Comparison of ENCODE assay signal across 1 cellular context in the genomic region with DNA sequence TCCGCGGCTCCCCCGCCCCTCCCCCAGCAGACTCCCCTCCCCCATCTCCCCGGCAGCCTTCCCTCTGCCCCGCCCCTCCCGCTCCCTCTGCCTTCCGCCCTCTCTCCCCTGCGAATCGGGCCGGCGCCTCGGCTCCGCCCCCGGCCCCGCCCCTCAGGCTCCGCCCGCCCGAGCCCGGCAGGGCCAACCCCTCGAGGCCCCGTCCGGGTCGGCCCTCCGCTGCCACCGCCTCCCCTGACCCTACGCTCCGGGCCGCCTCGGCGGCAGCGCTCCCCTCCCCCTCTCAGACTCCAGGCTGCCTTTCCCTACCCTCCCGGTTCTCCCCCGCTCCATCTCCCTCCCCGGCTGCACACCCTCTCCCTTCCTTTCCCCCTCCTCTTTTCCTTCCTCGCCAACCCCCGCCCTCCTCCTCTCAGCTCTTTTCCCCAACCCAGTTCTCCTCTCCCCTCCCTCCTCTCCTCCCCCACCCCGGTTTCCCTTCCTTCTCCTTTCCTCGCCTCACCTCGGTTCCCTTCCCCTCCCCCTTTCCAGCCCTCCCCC.
TF ChIP-seq lines count a peak whose summit lies in the region.

No MANE protein-coding gene starts in this region.

TF ChIP-seq in HEK293, 187 proteins besides CTCF, POLR2A, EP300 and RAD21 (continued from another document):
- TF ChIP-seq ZNF133 (tag by site-specific recombination; IDR thresholded peaks at IDR 0.05): no peak
- no peak for TF ChIP-seq ZNF138 (tag by site-specific recombination; IDR thresholded peaks at IDR 0.05; ENCODE audit: borderline replicate concordance)
- TF ChIP-seq ZBTB7A (tag by site-specific recombination; IDR thresholded peaks at IDR 0.05; ENCODE audit: low read depth): no peak
- peak; percentile 69; the same call in 1 of the 2 replicates for TF ChIP-seq ZXDB (tag by site-specific recombination; IDR thresholded peaks at IDR 0.05)
- no peak for TF ChIP-seq ZNF548 (tag by site-specific recombination; IDR thresholded peaks at IDR 0.05)
- no peak for TF ChIP-seq ZNF521 (tag by site-specific recombination; IDR thresholded peaks at IDR 0.05)
- peak; percentile 83 for TF ChIP-seq ZNF501 (tag by site-specific recombination; IDR thresholded peaks at IDR 0.05)
- no peak for TF ChIP-seq ZNF776 (tag by site-specific recombination; IDR thresholded peaks at IDR 0.05; ENCODE audit: borderline replicate concordance)
- no peak for TF ChIP-seq ZNF10 (tag by site-specific recombination; IDR thresholded peaks at IDR 0.05)
- no peak for TF ChIP-seq ZNF560 (tag by site-specific recombination; IDR thresholded peaks at IDR 0.05; ENCODE audit: borderline replicate concordance)
- TF ChIP-seq ZNF211 (tag by site-specific recombination; IDR thresholded peaks at IDR 0.05; ENCODE audit: low read depth): no peak
- no peak for TF ChIP-seq ZNF214 (tag by site-specific recombination; IDR thresholded peaks at IDR 0.05; ENCODE audit: borderline replicate concordance)
- peak; percentile 93 for TF ChIP-seq ZNF335 (tag by site-specific recombination; conservative IDR thresholded peaks at IDR 0.05)
- TF ChIP-seq ZBTB20 (tag by site-specific recombination; IDR thresholded peaks at IDR 0.05): peak; percentile 42; the same call in 1 of the 2 replicates
- TF ChIP-seq ZNF248 (tag by site-specific recombination; IDR thresholded peaks at IDR 0.05): no peak
- TF ChIP-seq, protein P1, sequence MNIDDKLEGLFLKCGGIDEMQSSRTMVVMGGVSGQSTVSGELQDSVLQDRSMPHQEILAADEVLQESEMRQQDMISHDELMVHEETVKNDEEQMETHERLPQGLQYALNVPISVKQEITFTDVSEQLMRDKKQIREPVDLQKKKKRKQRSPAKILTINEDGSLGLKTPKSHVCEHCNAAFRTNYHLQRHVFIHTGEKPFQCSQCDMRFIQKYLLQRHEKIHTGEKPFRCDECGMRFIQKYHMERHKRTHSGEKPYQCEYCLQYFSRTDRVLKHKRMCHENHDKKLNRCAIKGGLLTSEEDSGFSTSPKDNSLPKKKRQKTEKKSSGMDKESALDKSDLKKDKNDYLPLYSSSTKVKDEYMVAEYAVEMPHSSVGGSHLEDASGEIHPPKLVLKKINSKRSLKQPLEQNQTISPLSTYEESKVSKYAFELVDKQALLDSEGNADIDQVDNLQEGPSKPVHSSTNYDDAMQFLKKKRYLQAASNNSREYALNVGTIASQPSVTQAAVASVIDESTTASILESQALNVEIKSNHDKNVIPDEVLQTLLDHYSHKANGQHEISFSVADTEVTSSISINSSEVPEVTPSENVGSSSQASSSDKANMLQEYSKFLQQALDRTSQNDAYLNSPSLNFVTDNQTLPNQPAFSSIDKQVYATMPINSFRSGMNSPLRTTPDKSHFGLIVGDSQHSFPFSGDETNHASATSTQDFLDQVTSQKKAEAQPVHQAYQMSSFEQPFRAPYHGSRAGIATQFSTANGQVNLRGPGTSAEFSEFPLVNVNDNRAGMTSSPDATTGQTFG (tag by site-specific recombination; IDR thresholded peaks at IDR 0.05; ENCODE audit: borderline replicate concordance): no peak
- no peak for TF ChIP-seq ZNF223 (tag by site-specific recombination; IDR thresholded peaks at IDR 0.05)
TF ChIP-seq in HEK293: peak in this region for 63.
